10 cellular contexts compared by ENCODE assay signal in the genomic region with DNA sequence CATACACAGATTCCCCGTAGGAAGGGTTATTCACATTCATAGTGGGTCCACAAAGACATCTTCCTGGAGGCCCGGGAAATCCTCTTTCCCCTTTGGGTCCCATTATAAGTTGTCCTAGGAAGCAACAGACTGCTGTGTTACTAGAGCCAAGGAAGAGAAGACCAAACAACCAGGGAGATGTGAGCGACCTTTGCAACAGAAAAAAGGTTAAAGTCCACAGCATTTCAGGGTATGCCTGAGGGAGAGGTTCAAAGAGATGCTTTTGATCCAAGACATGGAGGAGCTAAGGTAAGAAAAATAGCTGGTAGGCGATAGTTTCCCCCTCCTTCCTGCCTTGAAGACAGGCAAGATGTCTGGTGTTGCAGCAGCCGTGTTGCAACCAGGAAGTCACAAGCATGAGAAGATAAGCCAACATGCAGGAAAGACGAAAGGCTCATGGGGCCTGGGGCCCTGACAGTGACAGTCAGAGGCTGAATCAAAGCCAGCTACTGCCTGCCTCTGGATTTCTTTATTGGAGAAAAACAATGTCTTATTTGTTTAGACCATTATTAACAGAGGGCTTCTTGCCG.
"Had no signal": no experiment of that assay in that cellular context is flagged by ENCODE, and none has a peak within 500 bp of the region (broad histone marks: within the 10 kb centered on the region; RNA-seq: fewer than 3 reads in every experiment).

No MANE protein-coding gene starts in this region.

- H3K36me3 ChIP-seq: vagina had no signal

- H3K27me3 ChIP-seq: ascending aorta, dorsolateral prefrontal cortex, vagina had no signal

- ATAC-seq: activated T-cell treated with anti-CD3 and anti-CD28 coated beads, Interleukin-2, amount 50 U/mL, for 72 hours had no signal

- H3K4me3 ChIP-seq: ascending aorta, dorsolateral prefrontal cortex, lung, vagina had no signal

- H3K9me3 Mint-ChIP-seq: activated T-cell treated with anti-CD3 and anti-CD28 coated beads, Interleukin-2, amount 50 U/mL, for 72 hours had no signal

- H3K27ac ChIP-seq: ascending aorta, dorsolateral prefrontal cortex, vagina had no signal

- DNase-seq: activated CD8-positive, alpha-beta memory T cell treated with anti-CD3 and anti-CD28 coated beads, Interleukin-2, amount 50 U/mL, for 4 hours; activated gamma-delta T cell treated with Interleukin-2 at 50 U/mL for 16 hours; activated T-cell treated with anti-CD3 and anti-CD28 coated beads, Interleukin-2, amount 50 U/mL, for 72 hours; dorsolateral prefrontal cortex; midbrain; retina; stimulated activated CD4-positive, alpha-beta T cell treated with anti-CD3 and anti-CD28 coated beads, Interleukin-4, amount 100 ng/mL, for 4 hours had no signal

- H3K27ac Mint-ChIP-seq: activated T-cell treated with anti-CD3 and anti-CD28 coated beads, Interleukin-2, amount 50 U/mL, for 72 hours had no signal

- H3K9me3 ChIP-seq: ascending aorta, vagina had no signal

- H3K4me1 ChIP-seq: ascending aorta, vagina had no signal

- H3K4me3 Mint-ChIP-seq: activated T-cell treated with anti-CD3 and anti-CD28 coated beads, Interleukin-2, amount 50 U/mL, for 72 hours had no signal
